ENCODE assay signal across 8 cellular contexts in the genomic region with DNA sequence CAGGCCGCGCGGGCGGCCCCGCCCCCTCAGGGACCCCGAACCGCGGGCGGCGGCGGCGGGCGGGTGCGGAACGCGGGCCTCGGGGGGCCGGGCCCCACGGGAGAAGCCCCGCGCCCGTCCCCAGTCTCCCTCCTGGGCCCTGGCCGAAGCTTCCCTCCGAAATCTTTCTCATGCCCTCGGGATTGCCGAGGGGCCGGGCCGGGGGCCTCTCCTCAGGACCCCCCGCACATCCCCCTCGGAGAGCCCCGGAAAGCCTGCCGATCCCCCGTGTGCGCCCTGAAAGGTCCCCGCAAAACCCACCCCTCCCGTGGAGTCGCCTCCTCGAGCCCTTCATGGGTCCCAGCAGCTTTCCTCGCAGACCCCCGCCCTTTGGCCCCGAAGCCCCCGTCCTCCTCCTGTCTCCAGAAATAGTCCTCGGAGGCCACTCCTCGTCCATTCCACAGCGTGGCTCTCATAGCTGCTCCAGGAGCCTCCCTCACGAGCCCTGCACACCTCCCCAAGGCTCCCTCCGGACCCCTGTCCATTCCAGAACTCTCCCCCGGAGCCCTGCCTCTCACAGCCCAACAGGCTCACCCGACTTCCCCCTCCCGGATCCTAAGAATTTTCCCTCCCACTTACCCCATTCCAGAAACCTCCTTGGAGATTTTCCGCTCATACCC. TPM values are rescaled to one million over a fixed set of nuclear protein-coding genes. Genes with fewer than 3 reads are reported as not detected.
DNase-seq lines count a peak whose midpoint lies in the region; ATAC-seq and TF ChIP-seq lines count a peak whose summit lies in the region.

No MANE protein-coding gene starts in this region.

- H3K9me3 Mint-ChIP-seq in stimulated activated memory B cell treated with anti-CD40 and anti-IgM and Interleukin-4, amounts not matched to agents 10 μg/mL and 1 μg/mL and 100 μg/mL, for 72 hours = no peaks in the 10 kb centered on the region

- 1 to 5% (median 3%) methylated on average over 7 to 50 of the region's 51 CpGs for WGBS in adrenal gland, 4 donors

- H3K9me3 ChIP-seq in HEK293 (ENCODE audit: control insufficient read depth, insufficient read depth, low read depth, low read length) (no peaks in the 10 kb centered on the region), adrenal gland (replicated peaks in 1 of 3) (no peaks in the 10 kb centered on the region), iPS-20b (ENCODE audit: insufficient read depth, low read depth, low read length) (no peaks in the 10 kb centered on the region)

- CTCF ChIA-PET in HEK293 (lab: Yijun Ruan, JAX) = interaction anchor here (0.6 to 3.5 kb wide), 18 partner anchors 8 to 864 kb away, joined by 3 to 14 read pairs (median 4); a partner anchor contains a TSS

- no peaks in the 10 kb centered on the region for H3K27me3 ChIP-seq in ACC112 (ENCODE audit: insufficient read depth, low read length)
- H3K27me3 ChIP-seq in adrenal gland = no peaks in the 10 kb centered on the region
- H3K27me3 ChIP-seq in iPS-20b (ENCODE audit: insufficient read depth, low read length) = no peaks in the 10 kb centered on the region

- TF ChIP-seq CTCF in HEK293 (tag by site-specific recombination; IDR thresholded peaks at IDR 0.05) (no peak), adrenal gland (IDR thresholded peaks at IDR 0.05) (no peak)

- peak; percentile 42 for ATAC-seq in stimulated activated memory B cell treated with anti-CD40 and anti-IgM and Interleukin-4, amounts not matched to agents 10 μg/mL and 1 μg/mL and 100 μg/mL, for 72 hours
- no peak for ATAC-seq in HG03135 (IDR thresholded peaks at IDR 0.05; ENCODE audit: unreplicated experiment)

- H3K36me3 ChIP-seq in ACC112 (ENCODE audit: insufficient read depth, low read length) (peaks cover 6% of the 10 kb centered on the region; the same call in 1 of the 2 replicates), HEK293 (ENCODE audit: control insufficient read depth in 2 of 2, insufficient read depth in 1 of 2, low read length in 2 of 2) (peaks cover 36 to 41% of the 10 kb centered on the region in 2 experiments), adrenal gland (replicated peaks in 1 of 2) (no peaks in the 10 kb centered on the region), iPS-20b (ENCODE audit: insufficient read depth, low read depth, low read length) (peaks cover 13% of the 10 kb centered on the region; the same call in 1 of the 2 replicates)

- H3K27ac ChIP-seq in ACC112 (ENCODE audit: low read depth, low read length) (peak overlapping the region; percentile 26; the same call in 1 of the 2 replicates), HEK293 (ENCODE audit: extremely low read depth, low read depth, low read length) (peak overlapping the region; percentile 86; the same call in 1 of the 2 replicates), adrenal gland (peak overlapping the region in 4 of 5 donors; percentile 19 to 99 (median 86)), iPS-20b (ENCODE audit: low read length) (no peak overlapping the region)

- DNase-seq in adrenal gland (peak; percentile 37 to 65 (median 46)), SW 1271 (lab: John Stamatoyannopoulos, UW) (no peak), NCI-H2029 treated with DMSO at 0.1 percent for 48 hours (lab: John Stamatoyannopoulos, UW) (no peak)

- peak overlapping the region; percentile 14 for H2AFZ ChIP-seq in ACC112 (ENCODE audit: low read length, unreplicated experiment)

- POLR2A ChIA-PET in HEK293 (lab: Yijun Ruan, JAX) = interaction anchor here (0.7 to 1.9 kb wide), 28 partner anchors 8 to 968 kb away, joined by 3 to 26 read pairs (median 4); a partner anchor contains a TSS

- no peaks in the 10 kb centered on the region for H3K27me3 Mint-ChIP-seq in stimulated activated memory B cell treated with anti-CD40 and anti-IgM and Interleukin-4, amounts not matched to agents 10 μg/mL and 1 μg/mL and 100 μg/mL, for 72 hours

- H3K4me1 Mint-ChIP-seq in stimulated activated memory B cell treated with anti-CD40 and anti-IgM and Interleukin-4, amounts not matched to agents 10 μg/mL and 1 μg/mL and 100 μg/mL, for 72 hours = peaks cover 64% of the 10 kb centered on the region

- peak overlapping the region; percentile 87; the same call in 1 of the 2 replicates for H3K9ac ChIP-seq in iPS-20b (ENCODE audit: low read depth, low read length)

- H3K36me3 Mint-ChIP-seq in stimulated activated memory B cell treated with anti-CD40 and anti-IgM and Interleukin-4, amounts not matched to agents 10 μg/mL and 1 μg/mL and 100 μg/mL, for 72 hours = peaks cover 27% of the 10 kb centered on the region

- H3K4me3 ChIP-seq in ACC112 (ENCODE audit: low read depth, low read length) (peak overlapping the region; percentile 91), HEK293 (ENCODE audit: low read depth, low read length) (peak overlapping the region; percentile 67), adrenal gland (peak overlapping the region in 2 of 4 donors; percentile 89 to 91), iPS-20b (ENCODE audit: low read length) (peak overlapping the region; percentile 91)

- peak overlapping the region; percentile 72 for H3K27ac Mint-ChIP-seq in stimulated activated memory B cell treated with anti-CD40 and anti-IgM and Interleukin-4, amounts not matched to agents 10 μg/mL and 1 μg/mL and 100 μg/mL, for 72 hours

- peaks cover 40% of the 10 kb centered on the region for H3K79me2 ChIP-seq in ACC112 (ENCODE audit: control insufficient read depth, insufficient read depth, low read length, unreplicated experiment)

- intact Hi-C loops in adrenal gland (cut with DNase I) = no loop called here

- H3K4me1 ChIP-seq in ACC112 (ENCODE audit: control insufficient read depth, insufficient read depth, low read length, unreplicated experiment) (peaks cover 25% of the 10 kb centered on the region), HEK293 (ENCODE audit: control insufficient read depth, insufficient read depth, low read length) (peaks cover 48% of the 10 kb centered on the region), adrenal gland (replicated peaks in 1 of 2) (peaks cover 8 to 52% of the 10 kb centered on the region in 2 donors), iPS-20b (ENCODE audit: insufficient read depth, low read length) (peaks cover 3% of the 10 kb centered on the region; the same call in 1 of the 2 replicates)

- TF ChIP-seq POLR2A in adrenal gland (IDR thresholded peaks at IDR 0.05) = no peak

- H3K4me3 Mint-ChIP-seq in stimulated activated memory B cell treated with anti-CD40 and anti-IgM and Interleukin-4, amounts not matched to agents 10 μg/mL and 1 μg/mL and 100 μg/mL, for 72 hours = peak overlapping the region; percentile 78

TF ChIP-seq in HEK293, 187 proteins besides CTCF, POLR2A, EP300 and RAD21 (continues in another document):
- TF ChIP-seq KLF9 (tag by site-specific recombination; IDR thresholded peaks at IDR 0.05; ENCODE audit: low read depth) (peak; percentile 32; the same call in 1 of the 2 replicates), ZXDB (tag by site-specific recombination; IDR thresholded peaks at IDR 0.05) (peak; percentile 6; the same call in 1 of the 2 replicates), ZNF600 (tag by site-specific recombination; IDR thresholded peaks at IDR 0.05) (peak; percentile 72)
- TF ChIP-seq, protein P1, sequence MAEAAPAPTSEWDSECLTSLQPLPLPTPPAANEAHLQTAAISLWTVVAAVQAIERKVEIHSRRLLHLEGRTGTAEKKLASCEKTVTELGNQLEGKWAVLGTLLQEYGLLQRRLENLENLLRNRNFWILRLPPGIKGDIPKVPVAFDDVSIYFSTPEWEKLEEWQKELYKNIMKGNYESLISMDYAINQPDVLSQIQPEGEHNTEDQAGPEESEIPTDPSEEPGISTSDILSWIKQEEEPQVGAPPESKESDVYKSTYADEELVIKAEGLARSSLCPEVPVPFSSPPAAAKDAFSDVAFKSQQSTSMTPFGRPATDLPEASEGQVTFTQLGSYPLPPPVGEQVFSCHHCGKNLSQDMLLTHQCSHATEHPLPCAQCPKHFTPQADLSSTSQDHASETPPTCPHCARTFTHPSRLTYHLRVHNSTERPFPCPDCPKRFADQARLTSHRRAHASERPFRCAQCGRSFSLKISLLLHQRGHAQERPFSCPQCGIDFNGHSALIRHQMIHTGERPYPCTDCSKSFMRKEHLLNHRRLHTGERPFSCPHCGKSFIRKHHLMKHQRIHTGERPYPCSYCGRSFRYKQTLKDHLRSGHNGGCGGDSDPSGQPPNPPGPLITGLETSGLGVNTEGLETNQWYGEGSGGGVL (tag by site-specific recombination; IDR thresholded peaks at IDR 0.05) = peak; percentile 81
- TF ChIP-seq, protein P2, sequence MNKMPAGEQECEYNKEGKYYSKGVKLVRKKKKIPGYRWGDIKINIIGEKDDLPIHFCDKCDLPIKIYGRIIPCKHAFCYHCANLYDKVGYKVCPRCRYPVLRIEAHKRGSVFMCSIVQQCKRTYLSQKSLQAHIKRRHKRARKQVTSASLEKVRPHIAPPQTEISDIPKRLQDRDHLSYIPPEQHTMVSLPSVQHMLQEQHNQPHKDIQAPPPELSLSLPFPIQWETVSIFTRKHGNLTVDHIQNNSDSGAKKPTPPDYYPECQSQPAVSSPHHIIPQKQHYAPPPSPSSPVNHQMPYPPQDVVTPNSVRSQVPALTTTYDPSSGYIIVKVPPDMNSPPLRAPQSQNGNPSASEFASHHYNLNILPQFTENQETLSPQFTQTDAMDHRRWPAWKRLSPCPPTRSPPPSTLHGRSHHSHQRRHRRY (tag by site-specific recombination; IDR thresholded peaks at IDR 0.05) = no peak
- TF ChIP-seq, protein P3, sequence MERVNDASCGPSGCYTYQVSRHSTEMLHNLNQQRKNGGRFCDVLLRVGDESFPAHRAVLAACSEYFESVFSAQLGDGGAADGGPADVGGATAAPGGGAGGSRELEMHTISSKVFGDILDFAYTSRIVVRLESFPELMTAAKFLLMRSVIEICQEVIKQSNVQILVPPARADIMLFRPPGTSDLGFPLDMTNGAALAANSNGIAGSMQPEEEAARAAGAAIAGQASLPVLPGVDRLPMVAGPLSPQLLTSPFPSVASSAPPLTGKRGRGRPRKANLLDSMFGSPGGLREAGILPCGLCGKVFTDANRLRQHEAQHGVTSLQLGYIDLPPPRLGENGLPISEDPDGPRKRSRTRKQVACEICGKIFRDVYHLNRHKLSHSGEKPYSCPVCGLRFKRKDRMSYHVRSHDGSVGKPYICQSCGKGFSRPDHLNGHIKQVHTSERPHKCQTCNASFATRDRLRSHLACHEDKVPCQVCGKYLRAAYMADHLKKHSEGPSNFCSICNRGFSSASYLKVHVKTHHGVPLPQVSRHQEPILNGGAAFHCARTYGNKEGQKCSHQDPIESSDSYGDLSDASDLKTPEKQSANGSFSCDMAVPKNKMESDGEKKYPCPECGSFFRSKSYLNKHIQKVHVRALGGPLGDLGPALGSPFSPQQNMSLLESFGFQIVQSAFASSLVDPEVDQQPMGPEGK (tag by site-specific recombination; IDR thresholded peaks at IDR 0.05) = 0 out of 2 replicates have a peak, but pooled peaks have one; percentile 41

RNA-seq across cellular contexts. Expression of a gene that starts 0.6 kb away (rescaled TPM):
- total RNA-seq in adrenal gland = 100 to 1,000 TPM in 3 of 8 donors, 10 to 100 TPM in 5; 64.7 to 111 (median 98.6) TPM
- polyA plus RNA-seq in adrenal gland = 100 to 1,000 TPM in 2 of 3 donors, 10 to 100 TPM in 1; 50.0 to 280 (median 211) TPM

RNA-seq across cellular contexts. Expression of a gene that starts 6.9 kb away (rescaled TPM):
- 10 to 100 TPM; 13.4 to 45.8 (median 37.1) TPM for total RNA-seq in adrenal gland
- polyA plus RNA-seq in adrenal gland = 10 to 100 TPM; 22.6 to 92.5 (median 76.2) TPM

RNA-seq across cellular contexts. Expression of a gene that starts 22.1 kb away (rescaled TPM):
- 1 to 10 TPM in 1 of 8 donors, under 1 TPM in 7; 0.34 to 1.4 (median 0.65) TPM for total RNA-seq in adrenal gland
- 1 to 10 TPM in 1 of 3 donors, under 1 TPM in 2; 0.15 to 1.8 (median 0.74) TPM for polyA plus RNA-seq in adrenal gland

RNA-seq across cellular contexts. Expression of a gene that starts 46.6 kb away (rescaled TPM):
- total RNA-seq in adrenal gland = not detected
- not detected for polyA plus RNA-seq in adrenal gland

RNA-seq across cellular contexts. Expression of a gene that starts 48.1 kb away (rescaled TPM):
- 10 to 100 TPM; 46.8 to 60.2 (median 51.9) TPM for total RNA-seq in adrenal gland
- 10 to 100 TPM; 50.9 to 86.9 (median 51.6) TPM for polyA plus RNA-seq in adrenal gland

Comparison
In these comparisons a context has a peak if more than half of its experiments do, and no peak if none do; other contexts are left out.
1. DNase-seq: peak in adrenal gland (7 of 7); none in SW 1271 (0 of 2) and NCI-H2029 treated with DMSO at 0.1 percent for 48 hours (single experiment).